ENCODE assay signal across 8 cellular contexts in the genomic region with DNA sequence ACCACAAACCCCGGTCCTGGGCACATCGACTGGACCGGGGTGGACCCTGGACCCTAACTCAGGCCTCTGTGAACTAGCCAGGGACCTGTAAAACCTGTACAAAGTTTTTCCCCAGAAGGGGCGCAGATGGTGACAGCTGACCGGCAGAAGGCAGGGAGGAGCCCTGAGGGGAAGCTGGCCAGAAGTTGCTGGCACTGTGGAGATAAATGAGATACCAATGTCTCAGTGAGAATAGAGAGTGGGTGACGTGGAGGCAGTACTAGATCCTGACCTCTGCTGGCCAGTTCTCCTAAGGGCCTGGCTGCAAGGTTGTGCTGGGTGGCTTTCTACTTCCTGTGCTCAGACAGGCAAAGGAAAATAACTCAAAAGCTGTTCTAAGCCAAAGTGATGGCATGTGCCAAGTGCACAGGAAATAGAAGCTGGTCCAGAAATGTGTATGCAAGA. TPM values are rescaled to one million over a fixed set of nuclear protein-coding genes. Genes with fewer than 3 reads are reported as not detected.
DNase-seq lines count a peak whose midpoint lies in the region; ATAC-seq lines count a peak whose summit lies in the region.

No MANE protein-coding gene starts in this region.

- ATAC-seq in activated naive CD4-positive, alpha-beta T cell treated with anti-CD3 and anti-CD28 coated beads, Interleukin-2, amount 50 U/mL, for 72 hours: peak; percentile 64 to 70
- peak; percentile 55 for ATAC-seq in HG03469 (IDR thresholded peaks at IDR 0.05; ENCODE audit: unreplicated experiment)
- ATAC-seq in HG03025 (IDR thresholded peaks at IDR 0.05; ENCODE audit: low FRiP score, unreplicated experiment): no peak

- peak overlapping the region; percentile 24 for H3K27ac ChIP-seq in substantia nigra (ENCODE audit: low read depth, low read length, poor library complexity, severe bottlenecking)

- DNase-seq in activated naive CD4-positive, alpha-beta T cell treated with anti-CD3 and anti-CD28 coated beads, Interleukin-2, amount 50 U/mL, for 72 hours (ENCODE audit: low spot score in 2 of 2): no peak
- no peak for DNase-seq in activated naive CD4-positive, alpha-beta T cell (lab: John Stamatoyannopoulos, UW)
- DNase-seq in foreskin melanocyte (peak; percentile 78), substantia nigra (lab: John Stamatoyannopoulos, UW) (peak in 7 of 49 donors; percentile 14 to 33 (median 27))
- no peak for DNase-seq in effector CD4-positive, alpha-beta T cell

- H3K4me1 Mint-ChIP-seq in T-helper 1 cell treated with Interleukin-12 subunit alpha and Interleukin-12 subunit beta and Interleukin-4 antibody, amounts not matched to agents 30 μg/mL and 1 μg/mL, for 36 hours (ENCODE audit: low read depth): peaks cover 30% of the 10 kb centered on the region

- H3K27me3 Mint-ChIP-seq in T-helper 1 cell treated with Interleukin-12 subunit alpha and Interleukin-12 subunit beta and Interleukin-4 antibody, amounts not matched to agents 30 μg/mL and 1 μg/mL, for 36 hours (ENCODE audit: low read depth): peaks cover 9% of the 10 kb centered on the region

- no peaks in the 10 kb centered on the region for H3K36me3 Mint-ChIP-seq in activated naive CD4-positive, alpha-beta T cell treated with anti-CD3 and anti-CD28 coated beads, Interleukin-2, amount 50 U/mL, for 72 hours
- no peaks in the 10 kb centered on the region for H3K36me3 Mint-ChIP-seq in T-helper 1 cell treated with Interleukin-12 subunit alpha and Interleukin-12 subunit beta and Interleukin-4 antibody, amounts not matched to agents 30 μg/mL and 1 μg/mL, for 36 hours (ENCODE audit: low read depth)

- H3K9me3 Mint-ChIP-seq in activated naive CD4-positive, alpha-beta T cell treated with anti-CD3 and anti-CD28 coated beads, Interleukin-2, amount 50 U/mL, for 72 hours: no peaks in the 10 kb centered on the region
- no peaks in the 10 kb centered on the region for H3K9me3 Mint-ChIP-seq in T-helper 1 cell treated with Interleukin-12 subunit alpha and Interleukin-12 subunit beta and Interleukin-4 antibody, amounts not matched to agents 30 μg/mL and 1 μg/mL, for 36 hours

- no peak overlapping the region for H3K4me3 Mint-ChIP-seq in T-helper 1 cell treated with Interleukin-12 subunit alpha and Interleukin-12 subunit beta and Interleukin-4 antibody, amounts not matched to agents 30 μg/mL and 1 μg/mL, for 36 hours

- peak overlapping the region; percentile 11 to 78 for H3K27ac Mint-ChIP-seq in activated naive CD4-positive, alpha-beta T cell treated with anti-CD3 and anti-CD28 coated beads, Interleukin-2, amount 50 U/mL, for 72 hours
- peak overlapping the region; percentile 45 for H3K27ac Mint-ChIP-seq in T-helper 1 cell treated with Interleukin-12 subunit alpha and Interleukin-12 subunit beta and Interleukin-4 antibody, amounts not matched to agents 30 μg/mL and 1 μg/mL, for 36 hours

RNA-seq across cellular contexts. Expression of a gene that starts 10.6 kb away (rescaled TPM):
- total RNA-seq in activated naive CD4-positive, alpha-beta T cell treated with anti-CD3 and anti-CD28 coated beads, Interleukin-2, amount 50 U/mL, for 72 hours: 10 to 100 TPM; 30.7 to 53.6 TPM

RNA-seq across cellular contexts. Expression of a gene that starts 35.2 kb away (rescaled TPM):
- total RNA-seq in activated naive CD4-positive, alpha-beta T cell treated with anti-CD3 and anti-CD28 coated beads, Interleukin-2, amount 50 U/mL, for 72 hours: 10 to 100 TPM; 15.1 to 18.5 TPM
